In genomic region chr10:46540412-46541016, GRCh38 we compare ENCODE assay signal across 10 cellular contexts. TPM values are rescaled to one million over a fixed set of nuclear protein-coding genes. Genes with fewer than 3 reads are reported as not detected.
DNase-seq lines count a peak whose midpoint lies in the region; FAIRE-seq and TF ChIP-seq lines count a peak whose summit lies in the region.
"Had no signal": no experiment of that assay in that cellular context is flagged by ENCODE, and none has a peak within 500 bp of the region (broad histone marks: within the 10 kb centered on the region; RNA-seq: fewer than 3 reads in every experiment).

No MANE protein-coding gene starts in this region.

- peak overlapping the region; percentile 53; the same call in 1 of the 2 replicates for H3K9ac ChIP-seq in GM23248
- H3K9ac ChIP-seq in trophoblast cell (ENCODE audit: low read length), result no peak overlapping the region

- H3K27me3 ChIP-seq in GM23248 (replicated peaks; ENCODE audit: insufficient read depth) (peaks cover 35% of the 10 kb centered on the region), PC-9 (ENCODE audit: insufficient read depth, low read depth) (no peaks in the 10 kb centered on the region), trophoblast cell (ENCODE audit: insufficient read depth, low read length) (no peaks in the 10 kb centered on the region)

- H3K27ac ChIP-seq in GM23248 (peak overlapping the region; percentile 56), PC-9 (no peak overlapping the region), trophoblast cell (ENCODE audit: low read depth, low read length) (no peak overlapping the region)

- 84 to 89% methylated on average over 8 of the region's 8 CpGs for WGBS in GM23248 (ENCODE audit: low coverage in 1 of 2, low lambda C conversion rate in 2 of 2, missing lambda C conversion rate in 2 of 2), 2 experiments
- no CpG with 5 or more reads among the region's 8 CpGs for WGBS in trophoblast cell (ENCODE audit: extremely low coverage, insufficient coverage, insufficient read length)

- H2BK120ac ChIP-seq in trophoblast cell (ENCODE audit: insufficient read depth, low read length, poor library complexity), result peak overlapping the region; percentile 9

- peak overlapping the region; percentile 35 for H4K8ac ChIP-seq in trophoblast cell (ENCODE audit: low read depth, low read length)

- H4K20me1 ChIP-seq in GM23248 (ENCODE audit: insufficient read depth) (no peaks in the 10 kb centered on the region), PC-9 (ENCODE audit: insufficient read depth) (no peaks in the 10 kb centered on the region)

- H3K36me3 ChIP-seq in GM23248 (ENCODE audit: low read depth) (no peaks in the 10 kb centered on the region), PC-9 (ENCODE audit: low read depth) (no peaks in the 10 kb centered on the region), trophoblast cell (ENCODE audit: control insufficient read depth in 1 of 2, insufficient read depth in 2 of 2, low read length in 2 of 2) (no peaks in the 10 kb centered on the region)

- peak overlapping the region; percentile 20 for H3K14ac ChIP-seq in trophoblast cell (ENCODE audit: low read length)

- in situ Hi-C loops in GM23248 (cut with MboI), result no loop called here

- H3K79me2 ChIP-seq in GM23248 (ENCODE audit: insufficient read depth) (no peaks in the 10 kb centered on the region), PC-9 (ENCODE audit: low read depth) (no peaks in the 10 kb centered on the region), trophoblast cell (ENCODE audit: control insufficient read depth, insufficient read depth, low read length, poor library complexity) (no peaks in the 10 kb centered on the region)

- H3K4ac ChIP-seq in trophoblast cell (ENCODE audit: low read depth, low read length), result no peak overlapping the region

- POLR2A ChIA-PET in PC-9 (lab: Charles Lee; ENCODE audit: unreplicated experiment), result interaction anchor here (0.8 kb wide), 2 partner anchors 516 to 1452 kb away, joined by 3 to 5 read pairs; no protein-coding TSS in a partner anchor

- CTCF ChIA-PET in PC-9 (lab: Charles Lee), result no interaction called here

- H4K12ac ChIP-seq in trophoblast cell (ENCODE audit: low read depth, low read length), result no peak overlapping the region

- peak overlapping the region; percentile 13 for H2AK5ac ChIP-seq in trophoblast cell (ENCODE audit: low read length)

- DNase-seq in GM23248 (no peak), PC-9 (no peak), trophoblast cell (no peak), NK-92 (lab: John Stamatoyannopoulos, UW; ENCODE audit: unreplicated experiment) (no peak), cortex of kidney (lab: John Stamatoyannopoulos, UW) (no peak), dedifferentiated amniotic fluid mesenchymal stem cell (ENCODE audit: extremely low spot score) (no peak), RCC 7860 (ENCODE audit: low spot score) (no peak)
- DNase-seq: hippocampal formation had no signal

- H2BK12ac ChIP-seq in trophoblast cell (ENCODE audit: low read length), result peak overlapping the region; percentile 66

- H3K9me3 ChIP-seq in GM23248 (ENCODE audit: low read depth), result no peaks in the 10 kb centered on the region
- H3K9me3 ChIP-seq in PC-9 (ENCODE audit: insufficient read depth, low read depth), result no peaks in the 10 kb centered on the region
- H3K9me3 ChIP-seq in trophoblast cell (ENCODE audit: insufficient read depth, low read depth, low read length), result no peaks in the 10 kb centered on the region

- H3K4me1 ChIP-seq in GM23248 (ENCODE audit: insufficient read depth) (0 out of 2 replicates have a peak, but pooled peaks cover 3% of the 10 kb centered on the region), PC-9 (replicated peaks; ENCODE audit: insufficient read depth) (peaks cover 25% of the 10 kb centered on the region), trophoblast cell (ENCODE audit: control insufficient read depth in 1 of 2, insufficient read depth in 2 of 2, low read length in 2 of 2) (peaks cover 21 to 26% of the 10 kb centered on the region in 2 experiments)

- no peaks in the 10 kb centered on the region for H3K9me2 ChIP-seq in GM23248 (ENCODE audit: insufficient read depth)
- no peaks in the 10 kb centered on the region for H3K9me2 ChIP-seq in PC-9 (ENCODE audit: insufficient read depth)

- TSS peak; percentile 72 for BruUV-seq in PC-9 (replicated peaks; lab: Mats Ljungman, UMichigan)

- peak overlapping the region; percentile 60 for H2AFZ ChIP-seq in GM23248
- no peak overlapping the region for H2AFZ ChIP-seq in PC-9
- peak overlapping the region; percentile 21 for H2AFZ ChIP-seq in trophoblast cell (ENCODE audit: insufficient read depth, low read length, poor library complexity)

- H2BK5ac ChIP-seq in trophoblast cell (ENCODE audit: low read depth, low read length, poor library complexity), result no peak overlapping the region

- TF ChIP-seq CTCF in PC-9 (conservative IDR thresholded peaks at IDR 0.05), result no peak

- no peak overlapping the region for H3K18ac ChIP-seq in trophoblast cell (ENCODE audit: low read length)

- H4K91ac ChIP-seq in trophoblast cell (ENCODE audit: low read depth, low read length), result peak overlapping the region; percentile 48

- no peak for FAIRE-seq in RCC 7860 (lab: Jason Lieb, UNC)

- H3K4me3 ChIP-seq in GM23248, result peak overlapping the region; percentile 22; the same call in 1 of the 2 replicates
- H3K4me3 ChIP-seq in PC-9, result no peak overlapping the region
- H3K4me3 ChIP-seq in iPS-11a (ENCODE audit: low read depth, low read length), result peak overlapping the region; percentile 31
- no peak overlapping the region for H3K4me3 ChIP-seq in trophoblast cell (ENCODE audit: low read depth, low read length)

- H3F3A ChIP-seq in GM23248 (ENCODE audit: insufficient read depth), result no peaks in the 10 kb centered on the region
- H3F3A ChIP-seq in PC-9 (ENCODE audit: insufficient read depth, low read depth), result peaks cover 24% of the 10 kb centered on the region; the same call in 1 of the 2 replicates

- H3K79me1 ChIP-seq in trophoblast cell (ENCODE audit: low read length), result peaks cover 4% of the 10 kb centered on the region

- H3K4me2 ChIP-seq in GM23248 (ENCODE audit: unreplicated experiment) (peak overlapping the region; percentile 39), PC-9 (peak overlapping the region; percentile 20), trophoblast cell (ENCODE audit: low read length) (no peak overlapping the region)

- no peak overlapping the region for H3K23ac ChIP-seq in trophoblast cell (ENCODE audit: low read length)

- intact Hi-C loops in PC-9 (cut with micrococcal nuclease; ENCODE audit: unreplicated experiment), result no loop called here

RNA-seq across cellular contexts. Expression of gene GPRIN2, which starts 15.9 kb away (rescaled TPM):
- total RNA-seq in GM23248 (2014; rRNA removed; shearing (Covaris generic)), result not detected in 2 replicates
- polyA plus RNA-seq in GM23248 (2016; fragmentation: Nextera tagmentation; extraction: Ambion mirVana), result not detected in 2 replicates
- 33.1 and 53.6 TPM in 2 replicates for total RNA-seq in PC-9 (2021)
- 0.27 and 0.39 TPM in 2 replicates for polyA plus RNA-seq in trophoblast cell (2013)
- total RNA-seq: T-helper 2 cell treated with Interferon-gamma antibody and Interleukin-4, amounts not matched to agents 100 ng/mL and 5 ng/mL, for 36 hours had no signal

RNA-seq across cellular contexts. Expression of gene SYT15, which starts 38.4 kb away (rescaled TPM):
- 0.89 and 1.2 TPM in 2 replicates for total RNA-seq in GM23248 (2014; rRNA removed; shearing (Covaris generic))
- 2.3 and 3.0 TPM in 2 replicates for polyA plus RNA-seq in GM23248 (2016; fragmentation: Nextera tagmentation; extraction: Ambion mirVana)
- total RNA-seq in PC-9 (2021), result 1.9 and 3.3 TPM in 2 replicates
- 4.8 and 5.1 TPM in 2 replicates for polyA plus RNA-seq in trophoblast cell (2013)

Comparison
In these comparisons a context has a peak if more than half of its experiments do, and no peak if none do; other contexts are left out.
1. H3K4me3 ChIP-seq: peak in GM23248 (single experiment) and iPS-11a (single experiment); none in PC-9 (single experiment) and trophoblast cell (single experiment).
2. RNA of gene GPRIN2, which starts 15.9 kb away (total RNA-seq): 33.1 to 53.6 TPM in PC-9; not detected in GM23248; every median in the first group is over 10 times any median in the second.